In the genomic region with DNA sequence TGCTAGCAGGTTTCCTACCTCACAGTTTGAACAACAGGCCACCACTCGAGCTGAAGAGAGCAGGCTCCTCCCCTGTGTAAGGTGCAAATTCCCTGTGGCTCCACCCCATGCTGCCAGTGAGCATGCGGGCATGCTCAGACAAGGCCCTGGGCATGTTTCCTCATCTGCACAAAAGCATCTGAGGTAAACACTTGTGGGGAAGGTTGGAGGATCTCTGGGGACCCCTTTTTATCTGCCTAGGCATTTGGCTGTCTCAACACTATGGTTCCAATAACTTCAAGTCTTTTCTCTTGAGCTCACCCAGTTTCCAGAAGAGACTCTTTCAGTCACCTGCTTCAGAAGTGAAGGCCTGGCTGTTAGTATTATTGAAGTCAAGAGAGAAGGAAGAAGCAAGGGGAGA, we compare ENCODE assay signal across 30 cellular contexts. TPM values are rescaled to one million over a fixed set of nuclear protein-coding genes. Genes with fewer than 3 reads are reported as not detected.
A peak's percentile ranks its signal among the peaks of the same experiment; 100 is the strongest.
DNase-seq lines count a peak whose midpoint lies in the region; ATAC-seq, FAIRE-seq and TF ChIP-seq lines count a peak whose summit lies in the region.
"Had no signal": no experiment of that assay in that cellular context is flagged by ENCODE, and none has a peak within 500 bp of the region (broad histone marks: within the 10 kb centered on the region; RNA-seq: fewer than 3 reads in every experiment).

No MANE protein-coding gene starts in this region.

- H3K4me1 Mint-ChIP-seq in activated CD4-positive, alpha-beta T cell treated with anti-CD3 and anti-CD28 coated beads, Interleukin-2, amount 10 ng/mL, durations not matched to agents 7 days and 5 days: no peaks in the 10 kb centered on the region
- no peaks in the 10 kb centered on the region for H3K4me1 Mint-ChIP-seq in neural progenitor cell
- H3K4me1 Mint-ChIP-seq: naive B cell; stimulated activated naive B cell treated with anti-CD40 and anti-IgM and Interleukin-4, amounts not matched to agents 10 μg/mL and 1 μg/mL and 100 μg/mL, for 72 hours had no signal

- no peak overlapping the region for H3K4me3 Mint-ChIP-seq in activated CD4-positive, alpha-beta T cell treated with anti-CD3 and anti-CD28 coated beads, Interleukin-2, amount 10 ng/mL, durations not matched to agents 7 days and 5 days
- no peak overlapping the region for H3K4me3 Mint-ChIP-seq in neural progenitor cell
- H3K4me3 Mint-ChIP-seq: activated CD4-positive, alpha-beta memory T cell treated with anti-CD3 and anti-CD28 coated beads for 36 hours; activated naive CD4-positive, alpha-beta T cell treated with anti-CD3 and anti-CD28 coated beads, Interleukin-2, amount 10 ng/mL, durations not matched to agents 7 days and 5 days; naive B cell; stimulated activated naive B cell treated with anti-CD40 and anti-IgM and Interleukin-4, amounts not matched to agents 10 μg/mL and 1 μg/mL and 100 μg/mL, for 72 hours; T-helper 1 cell treated with Interleukin-12 subunit alpha and Interleukin-12 subunit beta and Interleukin-4 antibody, amounts not matched to agents 30 μg/mL and 1 μg/mL, for 36 hours had no signal

- H3K36me3 Mint-ChIP-seq in activated CD4-positive, alpha-beta T cell treated with anti-CD3 and anti-CD28 coated beads, Interleukin-2, amount 10 ng/mL, durations not matched to agents 7 days and 5 days (ENCODE audit: low read depth): no peaks in the 10 kb centered on the region
- H3K36me3 Mint-ChIP-seq in neural progenitor cell: no peaks in the 10 kb centered on the region
- H3K36me3 Mint-ChIP-seq: activated CD4-positive, alpha-beta memory T cell treated with anti-CD3 and anti-CD28 coated beads for 36 hours; activated naive CD4-positive, alpha-beta T cell treated with anti-CD3 and anti-CD28 coated beads, Interleukin-2, amount 10 ng/mL, durations not matched to agents 7 days and 5 days; naive B cell; stimulated activated naive B cell treated with anti-CD40 and anti-IgM and Interleukin-4, amounts not matched to agents 10 μg/mL and 1 μg/mL and 100 μg/mL, for 72 hours had no signal

- peak overlapping the region; percentile 58 for H3K27ac Mint-ChIP-seq in activated CD4-positive, alpha-beta T cell treated with anti-CD3 and anti-CD28 coated beads, Interleukin-2, amount 10 ng/mL, durations not matched to agents 7 days and 5 days
- no peak overlapping the region for H3K27ac Mint-ChIP-seq in neural progenitor cell
- H3K27ac Mint-ChIP-seq: activated CD4-positive, alpha-beta memory T cell treated with anti-CD3 and anti-CD28 coated beads for 36 hours; activated naive CD4-positive, alpha-beta T cell treated with anti-CD3 and anti-CD28 coated beads, Interleukin-2, amount 10 ng/mL, durations not matched to agents 7 days and 5 days; naive B cell; stimulated activated naive B cell treated with anti-CD40 and anti-IgM and Interleukin-4, amounts not matched to agents 10 μg/mL and 1 μg/mL and 100 μg/mL, for 72 hours; T-helper 1 cell treated with Interleukin-12 subunit alpha and Interleukin-12 subunit beta and Interleukin-4 antibody, amounts not matched to agents 30 μg/mL and 1 μg/mL, for 36 hours had no signal

- no peak for TF ChIP-seq EP300 in GM12878 (IDR thresholded peaks at IDR 0.05; ENCODE audit: borderline replicate concordance in 1 of 2, control insufficient read depth in 1 of 2, low read depth in 2 of 2, low read length in 2 of 2)

- H3K27me3 ChIP-seq in GM12878 (replicated peaks in 1 of 2; ENCODE audit: control insufficient read depth in 2 of 2, insufficient read depth in 2 of 2, low read length in 1 of 2): no peaks in the 10 kb centered on the region
- no peaks in the 10 kb centered on the region for H3K27me3 ChIP-seq in neural progenitor cell
- H3K27me3 ChIP-seq in WERI-Rb-1 (ENCODE audit: insufficient read depth, low read depth, severe bottlenecking): no peaks in the 10 kb centered on the region
- H3K27me3 ChIP-seq: ascending aorta, heart left ventricle, SJCRH30 had no signal

- H3K27ac ChIP-seq in GM12878 (ENCODE audit: control insufficient read depth, insufficient read depth) (no peak overlapping the region), neural progenitor cell (no peak overlapping the region), WERI-Rb-1 (no peak overlapping the region)
- H3K27ac ChIP-seq: ascending aorta, heart left ventricle, pancreas, SJCRH30, thoracic aorta had no signal

- H3K4me1 ChIP-seq in GM12878 (ENCODE audit: control insufficient read depth, insufficient read depth, low read length) (no peaks in the 10 kb centered on the region), neural progenitor cell (no peaks in the 10 kb centered on the region)
- H3K4me1 ChIP-seq: ascending aorta, heart left ventricle, pancreas, SJCRH30 had no signal

- H3K9me3 ChIP-seq in GM12878 (replicated peaks; ENCODE audit: control insufficient read depth, insufficient read depth, low read length) (no peaks in the 10 kb centered on the region), neural progenitor cell (ENCODE audit: low read depth) (no peaks in the 10 kb centered on the region), WERI-Rb-1 (ENCODE audit: severe bottlenecking) (no peaks in the 10 kb centered on the region)
- H3K9me3 ChIP-seq: ascending aorta, heart left ventricle, pancreas, SJCRH30, thoracic aorta had no signal

- no TSS peak for BruUV-seq in GM12878 (replicated peaks; lab: Mats Ljungman, UMichigan)

- WGBS in GM12878 (ENCODE audit: insufficient coverage, insufficient replicate concordance, low lambda C conversion rate, missing lambda C conversion rate): 50% methylated on average over 2 of the region's 2 CpGs

- H3K4me2 ChIP-seq in GM12878 (ENCODE audit: control insufficient read depth, insufficient read depth): no peak overlapping the region
- H3K4me2 ChIP-seq in neural progenitor cell: no peak overlapping the region

- no peaks in the 10 kb centered on the region for H3K9me3 Mint-ChIP-seq in activated CD4-positive, alpha-beta T cell treated with anti-CD3 and anti-CD28 coated beads, Interleukin-2, amount 10 ng/mL, durations not matched to agents 7 days and 5 days
- H3K9me3 Mint-ChIP-seq in neural progenitor cell: no peaks in the 10 kb centered on the region
- H3K9me3 Mint-ChIP-seq: activated CD4-positive, alpha-beta memory T cell treated with anti-CD3 and anti-CD28 coated beads for 36 hours; activated naive CD4-positive, alpha-beta T cell treated with anti-CD3 and anti-CD28 coated beads, Interleukin-2, amount 10 ng/mL, durations not matched to agents 7 days and 5 days; naive B cell; stimulated activated naive B cell treated with anti-CD40 and anti-IgM and Interleukin-4, amounts not matched to agents 10 μg/mL and 1 μg/mL and 100 μg/mL, for 72 hours; T-helper 1 cell treated with Interleukin-12 subunit alpha and Interleukin-12 subunit beta and Interleukin-4 antibody, amounts not matched to agents 30 μg/mL and 1 μg/mL, for 36 hours had no signal

- SMC1A ChIA-PET in GM12878 (lab: Charles Lee; ENCODE audit: uncharacterized antibody, unreplicated experiment): no interaction called here

- ATAC-seq in HG03442 (IDR thresholded peaks at IDR 0.05; ENCODE audit: unreplicated experiment) (peak; percentile 59), GM12878 (peak; percentile 67), GM19328 (IDR thresholded peaks at IDR 0.05; ENCODE audit: unreplicated experiment) (no peak)
- ATAC-seq: heart left ventricle, pancreas, sciatic nerve had no signal

- POLR2A ChIA-PET in activated CD4-positive, alpha-beta T cell treated with anti-CD3 and anti-CD28 coated beads, Interleukin-2, amount 10 ng/mL, durations not matched to agents 7 days and 5 days (lab: Charles Lee): no interaction called here
- POLR2A ChIA-PET in GM12878 (lab: Charles Lee): no interaction called here

- H3K79me2 ChIP-seq in GM12878 (ENCODE audit: control insufficient read depth, insufficient read depth, low read length) (no peaks in the 10 kb centered on the region), neural progenitor cell (ENCODE audit: low read depth) (no peaks in the 10 kb centered on the region)

- H3K36me3 ChIP-seq in GM12878 (ENCODE audit: control insufficient read depth in 2 of 2, insufficient read depth in 2 of 2, low read length in 1 of 2) (no peaks in the 10 kb centered on the region), neural progenitor cell (no peaks in the 10 kb centered on the region), WERI-Rb-1 (no peaks in the 10 kb centered on the region)
- H3K36me3 ChIP-seq: ascending aorta, heart left ventricle, pancreas, SJCRH30, thoracic aorta had no signal

- no peak overlapping the region for H3K4me3 ChIP-seq in GM12878
- no peak overlapping the region for H3K4me3 ChIP-seq in neural progenitor cell
- no peak overlapping the region for H3K4me3 ChIP-seq in WERI-Rb-1 (ENCODE audit: low read depth, low read length)
- H3K4me3 ChIP-seq: ascending aorta, heart left ventricle, pancreas, SJCRH30, thoracic aorta had no signal

- intact Hi-C loops in GM12878 (cut with micrococcal nuclease; ENCODE audit: unreplicated experiment): no loop called here

- no peak for FAIRE-seq in GM12878 (lab: Jason Lieb, UNC)
- FAIRE-seq: pancreas had no signal

- RAD21 ChIA-PET in GM12878 (lab: Charles Lee; ENCODE audit: unreplicated experiment): no interaction called here

- no peaks in the 10 kb centered on the region for H3F3A ChIP-seq in neural progenitor cell (ENCODE audit: low read depth)

- H3K27me3 Mint-ChIP-seq in activated CD4-positive, alpha-beta T cell treated with anti-CD3 and anti-CD28 coated beads, Interleukin-2, amount 10 ng/mL, durations not matched to agents 7 days and 5 days: no peaks in the 10 kb centered on the region
- no peaks in the 10 kb centered on the region for H3K27me3 Mint-ChIP-seq in neural progenitor cell (ENCODE audit: insufficient read depth, low read depth)
- H3K27me3 Mint-ChIP-seq: activated CD4-positive, alpha-beta memory T cell treated with anti-CD3 and anti-CD28 coated beads for 36 hours; activated naive CD4-positive, alpha-beta T cell treated with anti-CD3 and anti-CD28 coated beads, Interleukin-2, amount 10 ng/mL, durations not matched to agents 7 days and 5 days had no signal

- CTCF ChIA-PET in activated CD4-positive, alpha-beta T cell treated with anti-CD3 and anti-CD28 coated beads, Interleukin-2, amount 10 ng/mL, durations not matched to agents 7 days and 5 days (lab: Charles Lee): no interaction called here
- CTCF ChIA-PET in GM12878 (lab: Yijun Ruan, JAX): no interaction called here

- H4K20me1 ChIP-seq in GM12878 (ENCODE audit: control insufficient read depth, insufficient read depth): no peaks in the 10 kb centered on the region
- H4K20me1 ChIP-seq in neural progenitor cell (ENCODE audit: low read depth): no peaks in the 10 kb centered on the region

- TF ChIP-seq RAD21 in GM12878 (IDR thresholded peaks at IDR 0.05; ENCODE audit: insufficient read depth, low read depth, low read length): no peak

- no peak for DNase-seq in activated CD4-positive, alpha-beta T cell treated with anti-CD3 and anti-CD28 coated beads, Interleukin-2, amount 10 ng/mL, durations not matched to agents 7 days and 5 days
- no peak for DNase-seq in activated CD4-positive, alpha-beta T cell treated with anti-CD3 and anti-CD28 coated beads for 1 hour
- DNase-seq in GM12878 (ENCODE audit: low read depth, low spot score): no peak
- peak; percentile 3 for DNase-seq in neural progenitor cell (ENCODE audit: low spot score)
- DNase-seq in CD1c-positive myeloid dendritic cell (ENCODE audit: extremely low spot score): no peak
- DNase-seq in WERI-Rb-1: no peak
- DNase-seq: ACHN; activated CD4-positive, alpha-beta memory T cell treated with anti-CD3 and anti-CD28 coated beads for 36 hours; activated naive CD4-positive, alpha-beta T cell treated with anti-CD3 and anti-CD28 coated beads, Interleukin-2, amount 10 ng/mL, durations not matched to agents 7 days and 5 days; activated T-cell treated with anti-CD3 and anti-CD28 coated beads, Interleukin-2, amount 50 U/mL, for 1 hour; C1 segment of cervical spinal cord; effector memory CD4-positive, alpha-beta T cell; heart left ventricle; islet precursor cell; naive B cell; NCI-H1694; NCI-H526 treated with DMSO at 0.1 percent for 48 hours; OCI-M1; SJCRH30; stimulated activated naive B cell treated with anti-CD40 and anti-IgM and Interleukin-4, amounts not matched to agents 10 μg/mL and 1 μg/mL and 100 μg/mL, for 72 hours had no signal

- in situ Hi-C loops in GM12878 (cut with MboI): no loop called here

- TF ChIP-seq POLR2A in GM12878 (IDR thresholded peaks at IDR 0.05; ENCODE audit: low read depth, low read length): no peak

- no peak overlapping the region for H3K9ac ChIP-seq in GM12878 (ENCODE audit: control insufficient read depth, insufficient read depth, low read length)
- H3K9ac ChIP-seq in neural progenitor cell: no peak overlapping the region

- TF ChIP-seq CTCF in GM12878 (IDR thresholded peaks at IDR 0.05 in 2 of 3, conservative IDR thresholded peaks at IDR 0.05 in 1 of 3; ENCODE audit: control insufficient read depth in 2 of 3, extremely low read depth in 1 of 3, insufficient read depth in 1 of 3, low read depth in 3 of 3, low read length in 3 of 3): no peak
- no peak for TF ChIP-seq CTCF in neural progenitor cell (IDR thresholded peaks at IDR 0.05)
- TF ChIP-seq CTCF in WERI-Rb-1 (IDR thresholded peaks at IDR 0.05; ENCODE audit: low read depth, low read length): no peak

- no peak overlapping the region for H2AFZ ChIP-seq in GM12878 (ENCODE audit: control insufficient read depth, low read depth, low read length)
- peak overlapping the region; percentile 79 for H2AFZ ChIP-seq in neural progenitor cell (replicated peaks)

RNA-seq across cellular contexts. Expression of a gene that starts 9.4 kb away (rescaled TPM):
- not detected for total RNA-seq in activated CD4-positive, alpha-beta T cell treated with anti-CD3 and anti-CD28 coated beads, Interleukin-2, amount 10 ng/mL, durations not matched to agents 7 days and 5 days
- not detected in 2 replicates for total RNA-seq in GM12878 (2013; cell fraction: nucleolus; rRNA removed)
- total RNA-seq in GM12878 (2014; rRNA removed) (0.17 TPM in 1 of 2 replicates, not detected in the other), GM12878 (2014; rRNA removed; fragmentation: Illumina TruSeq; extraction: Trizol) (0.13 TPM in 1 of 2 replicates, not detected in the other), GM12878 (2021) (not detected in 2 replicates), neural progenitor cell (ENCODE audit: low replicate concordance) (not detected in 2 replicates)
- not detected for polyA plus RNA-seq in GM12878 (2011; ENCODE audit: low read depth)
- polyA plus RNA-seq in GM12878 (2011; rRNA removed) (0.43 and 0.46 TPM in 2 replicates), GM12878 (2014; fragmentation: Illumina TruSeq; extraction: Trizol) (not detected in 2 replicates), GM12878 (2014; fragmentation: Nextera tagmentation; extraction: Ambion mirVana) (under 1 TPM; 0.06 to 0.09 TPM), GM12878 (2014; rRNA removed) (0.10 TPM in 1 of 2 replicates, not detected in the other), GM12878 (2016; fragmentation: Nextera tagmentation; extraction: Ambion mirVana) (under 1 TPM; 0.10 to 0.23 TPM)
- polyA plus RNA-seq in GM12878 (2011; cell fraction: cytosol; rRNA removed): 0.06 and 0.12 TPM in 2 replicates
- polyA plus RNA-seq in GM12878 (2011; cell fraction: nucleus; rRNA removed): 0.15 and 0.22 TPM in 2 replicates
- not detected in 2 replicates for polyA plus RNA-seq in GM12878 (2012)
- polyA minus RNA-seq in GM12878 (2011; rRNA and poly(A)+ RNA removed): 0.15 and 0.22 TPM in 2 replicates
- polyA minus RNA-seq in GM12878 (2011; cell fraction: cytosol; rRNA and poly(A)+ RNA removed): not detected in 2 replicates
- polyA minus RNA-seq in GM12878 (2011; cell fraction: nucleus; rRNA and poly(A)+ RNA removed): not detected in 2 replicates
- total RNA-seq: activated CD4-positive, alpha-beta memory T cell treated with anti-CD3 and anti-CD28 coated beads for 36 hours; ascending aorta; cerebellum; heart left ventricle; HT1080; lung microvascular endothelial cell; sciatic nerve; SJCRH30; thoracic aorta had no signal
- polyA plus RNA-seq: heart left ventricle had no signal
